In genomic region chr6:87905101-87905517, GRCh38 we compare ENCODE assay signal across 10 cellular contexts.
DNase-seq lines count a peak whose midpoint lies in the region; ATAC-seq and TF ChIP-seq lines count a peak whose summit lies in the region.
"Had no signal": no experiment of that assay in that cellular context is flagged by ENCODE, and none has a peak within 500 bp of the region (broad histone marks: within the 10 kb centered on the region; RNA-seq: fewer than 3 reads in every experiment).

No MANE protein-coding gene starts in this region.

- ATAC-seq in GM18508 (IDR thresholded peaks at IDR 0.05; ENCODE audit: insufficient read depth, unreplicated experiment) = peak; percentile 76
- ATAC-seq in GM21390 (IDR thresholded peaks at IDR 0.05; ENCODE audit: unreplicated experiment) = peak; percentile 86
- ATAC-seq in HG03066 (IDR thresholded peaks at IDR 0.05; ENCODE audit: low read depth, unreplicated experiment) = peak; percentile 83
- peak; percentile 64 for ATAC-seq in RWPE2 (ENCODE audit: low read depth)
- ATAC-seq in activated T-helper 17 cell treated with anti-CD3 and anti-CD28 coated beads, Interleukin-2, amount 50 U/mL, for 72 hours (replicated peaks) = no peak
- ATAC-seq: CD8-positive, alpha-beta T cell; left lung had no signal

- H3K27me3 ChIP-seq in RWPE2 (ENCODE audit: insufficient read depth, poor library complexity, severe bottlenecking) = no peaks in the 10 kb centered on the region
- H3K27me3 ChIP-seq in MG63 = no peaks in the 10 kb centered on the region
- H3K27me3 ChIP-seq: left lung had no signal

- H3K36me3 ChIP-seq in RWPE2 (ENCODE audit: low read depth) (no peaks in the 10 kb centered on the region), MG63 (no peaks in the 10 kb centered on the region)
- H3K36me3 ChIP-seq: left lung had no signal

- no peaks in the 10 kb centered on the region for H3K36me3 Mint-ChIP-seq in activated T-helper 17 cell treated with anti-CD3 and anti-CD28 coated beads, Interleukin-2, amount 50 U/mL, for 72 hours (ENCODE audit: low read depth)
- H3K36me3 Mint-ChIP-seq: CD8-positive, alpha-beta T cell had no signal

- H3K27ac ChIP-seq in RWPE2 (ENCODE audit: poor library complexity, severe bottlenecking) = no peak overlapping the region
- H3K27ac ChIP-seq: left lung had no signal

- no peaks in the 10 kb centered on the region for H3K4me1 ChIP-seq in RWPE2 (ENCODE audit: insufficient read depth, poor library complexity, severe bottlenecking)

- H3K27ac Mint-ChIP-seq in activated T-helper 17 cell treated with anti-CD3 and anti-CD28 coated beads, Interleukin-2, amount 50 U/mL, for 72 hours = no peak overlapping the region
- H3K27ac Mint-ChIP-seq: CD8-positive, alpha-beta T cell had no signal

- no peak overlapping the region for H3K4me3 Mint-ChIP-seq in activated T-helper 17 cell treated with anti-CD3 and anti-CD28 coated beads, Interleukin-2, amount 50 U/mL, for 72 hours
- H3K4me3 Mint-ChIP-seq: CD8-positive, alpha-beta T cell had no signal

- TF ChIP-seq CTCF in RWPE2 (IDR thresholded peaks at IDR 0.05; ENCODE audit: poor library complexity, severe bottlenecking) = no peak

- DNase-seq in RWPE2 (ENCODE audit: low spot score) = no peak
- no peak for DNase-seq in MG63
- no peak for DNase-seq in stimulated activated CD4-positive, alpha-beta T cell treated with anti-CD3 and anti-CD28 coated beads, Interleukin-1b, Interleukin-23, amount 100 ng/mL, for 48 hours
- DNase-seq in cerebellar nuclear complex (lab: John Stamatoyannopoulos, UW) = no peak
- DNase-seq: CD8-positive, alpha-beta T cell; left lung had no signal

- H3K4me3 ChIP-seq in RWPE2 (ENCODE audit: severe bottlenecking) (no peak overlapping the region), MG63 (no peak overlapping the region)
- H3K4me3 ChIP-seq: left lung had no signal

- H3K9me3 ChIP-seq in RWPE2 (ENCODE audit: severe bottlenecking) (no peaks in the 10 kb centered on the region), MG63 (peaks cover 2% of the 10 kb centered on the region)
- H3K9me3 ChIP-seq: left lung had no signal

- peaks cover 4% of the 10 kb centered on the region for H3K27me3 Mint-ChIP-seq in activated T-helper 17 cell treated with anti-CD3 and anti-CD28 coated beads, Interleukin-2, amount 50 U/mL, for 72 hours

- H3K4me1 Mint-ChIP-seq in activated T-helper 17 cell treated with anti-CD3 and anti-CD28 coated beads, Interleukin-2, amount 50 U/mL, for 72 hours = peaks cover 22% of the 10 kb centered on the region

- no peaks in the 10 kb centered on the region for H3K9me3 Mint-ChIP-seq in activated T-helper 17 cell treated with anti-CD3 and anti-CD28 coated beads, Interleukin-2, amount 50 U/mL, for 72 hours
- H3K9me3 Mint-ChIP-seq: CD8-positive, alpha-beta T cell had no signal
